In the genomic region with DNA sequence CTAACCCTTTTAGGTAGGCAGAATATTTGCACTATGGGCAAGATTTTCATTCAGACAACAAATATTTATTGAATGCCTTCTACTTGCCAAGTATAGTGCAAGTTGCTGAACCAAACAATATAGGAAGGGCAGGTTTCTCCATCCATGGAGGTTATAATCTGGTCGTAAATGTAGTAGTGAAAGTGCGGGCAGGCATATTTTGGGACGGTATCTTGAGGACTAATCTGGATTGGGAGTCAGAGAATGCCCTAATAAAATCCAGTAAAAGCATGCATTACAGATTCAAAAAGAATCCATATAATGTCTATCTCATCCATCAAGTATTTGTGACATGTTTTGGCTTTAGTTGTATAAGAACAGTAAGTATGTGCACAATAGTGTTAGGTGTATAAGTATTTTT, we compare ENCODE assay signal across 17 cellular contexts. TPM values are rescaled to one million over a fixed set of nuclear protein-coding genes. Genes with fewer than 3 reads are reported as not detected.
DNase-seq lines count a peak whose midpoint lies in the region; ATAC-seq and TF ChIP-seq lines count a peak whose summit lies in the region.
"Had no signal": no experiment of that assay in that cellular context is flagged by ENCODE, and none has a peak within 500 bp of the region (broad histone marks: within the 10 kb centered on the region; RNA-seq: fewer than 3 reads in every experiment).

No MANE protein-coding gene starts in this region.

- CTCF ChIA-PET in CD4-positive, alpha-beta T cell (lab: Charles Lee) = interaction anchor here (0.8 to 5.7 kb wide), 5 partner anchors 9 to 43 kb away, joined by 3 to 66 read pairs (median 6); partner anchors contain the start of gene ANKRD12

- H3K9me3 Mint-ChIP-seq in CD4-positive, alpha-beta T cell = no peaks in the 10 kb centered on the region
- no peaks in the 10 kb centered on the region for H3K9me3 Mint-ChIP-seq in activated naive CD8-positive, alpha-beta T cell treated with anti-CD3 and anti-CD28 coated beads for 36 hours
- no peaks in the 10 kb centered on the region for H3K9me3 Mint-ChIP-seq in nephron progenitor cell

- DNase-seq in CD4-positive, alpha-beta T cell = no peak
- DNase-seq in EH (ENCODE audit: low read depth) (peak; percentile 63), nephron progenitor cell (no peak), UCSD-AML1 (lab: John Stamatoyannopoulos, UW; ENCODE audit: unreplicated experiment) (no peak), left colon (no peak), NCI-H1417 treated with DMSO at 0.1 percent for 48 hours (lab: John Stamatoyannopoulos, UW) (no peak)
- DNase-seq in activated naive CD8-positive, alpha-beta T cell treated with anti-CD3 and anti-CD28 coated beads for 36 hours = no peak
- DNase-seq: activated effector memory CD4-positive, alpha-beta T cell treated with Interleukin-2 at 50 U/mL for 16 hours; AML-193; body of pancreas; DMS 273 treated with DMSO at 0.1 percent for 48 hours; KBM-7; left ventricle myocardium inferior; NCI-H1048; NCI-H69; PC-9; stimulated activated CD4-positive, alpha-beta T cell treated with anti-CD3 and anti-CD28 coated beads, Interleukin-4, amount 100 ng/mL, for 1 hour had no signal

- ATAC-seq in CD4-positive, alpha-beta T cell (ENCODE audit: poor library complexity) = no peak
- ATAC-seq in left colon = no peak
- ATAC-seq: body of pancreas had no signal

- H3K4me1 Mint-ChIP-seq in CD4-positive, alpha-beta T cell (ENCODE audit: low read depth) = peaks cover 60% of the 10 kb centered on the region
- peaks cover 41% of the 10 kb centered on the region for H3K4me1 Mint-ChIP-seq in activated naive CD8-positive, alpha-beta T cell treated with anti-CD3 and anti-CD28 coated beads for 36 hours
- H3K4me1 Mint-ChIP-seq in nephron progenitor cell = peaks cover 42% of the 10 kb centered on the region

- H3K27ac Mint-ChIP-seq in CD4-positive, alpha-beta T cell = peak overlapping the region; percentile 55
- H3K27ac Mint-ChIP-seq in activated naive CD8-positive, alpha-beta T cell treated with anti-CD3 and anti-CD28 coated beads for 36 hours = peak overlapping the region; percentile 65
- H3K27ac Mint-ChIP-seq in nephron progenitor cell = no peak overlapping the region

- intact Hi-C loops in CD4-positive, alpha-beta T cell (cut with DNase I, micrococcal nuclease) = loop anchor here (2.0 to 10.0 kb wide), 4 partner anchors 234 to 814 kb away; partner anchors contain the start of genes TWSG1 (in 2 of the 2), VAPA (in 2 of the 2) and RALBP1 (in 1 of the 2)
- intact Hi-C loops in left colon (cut with DNase I, micrococcal nuclease) = loop anchor here in 1 of 2 donors (5.0 kb wide), 1 partner anchor 37 kb away; the partner anchor contains the start of gene ANKRD12

- no peaks in the 10 kb centered on the region for H3K27me3 ChIP-seq in CD4-positive, alpha-beta T cell (ENCODE audit: control insufficient read depth, insufficient read depth, low read length)
- H3K27me3 ChIP-seq: body of pancreas had no signal

- no peak for TF ChIP-seq CTCF in CD4-positive, alpha-beta T cell (IDR thresholded peaks at IDR 0.05)
- TF ChIP-seq CTCF in nephron progenitor cell (IDR thresholded peaks at IDR 0.05) = no peak

- H3K9me3 ChIP-seq in CD4-positive, alpha-beta T cell (ENCODE audit: control insufficient read depth, low read length) = no peaks in the 10 kb centered on the region
- H3K9me3 ChIP-seq: body of pancreas, left ventricle myocardium inferior had no signal

- H3K4me3 Mint-ChIP-seq in CD4-positive, alpha-beta T cell = peak overlapping the region; percentile 65
- H3K4me3 Mint-ChIP-seq in activated naive CD8-positive, alpha-beta T cell treated with anti-CD3 and anti-CD28 coated beads for 36 hours = peak overlapping the region; percentile 46
- H3K4me3 Mint-ChIP-seq in nephron progenitor cell = peak overlapping the region; percentile 31

- no peak overlapping the region for H3K27ac ChIP-seq in CD4-positive, alpha-beta T cell (ENCODE audit: low read depth, low read length)

- H3K36me3 Mint-ChIP-seq in CD4-positive, alpha-beta T cell (ENCODE audit: low read depth) = peaks cover 28% of the 10 kb centered on the region
- H3K36me3 Mint-ChIP-seq in activated naive CD8-positive, alpha-beta T cell treated with anti-CD3 and anti-CD28 coated beads for 36 hours = peaks cover 39% of the 10 kb centered on the region
- no peaks in the 10 kb centered on the region for H3K36me3 Mint-ChIP-seq in nephron progenitor cell (ENCODE audit: low read depth)

- POLR2A ChIA-PET in CD4-positive, alpha-beta T cell (lab: Charles Lee) = interaction anchor here (1.1 to 35.5 kb wide), 5 partner anchors 10 to 34 kb away, joined by 3 to 914 read pairs (median 55); partner anchors contain the start of gene ANKRD12

- H3K27me3 Mint-ChIP-seq in CD4-positive, alpha-beta T cell = no peaks in the 10 kb centered on the region
- H3K27me3 Mint-ChIP-seq in activated naive CD8-positive, alpha-beta T cell treated with anti-CD3 and anti-CD28 coated beads for 36 hours = no peaks in the 10 kb centered on the region
- peaks cover 11% of the 10 kb centered on the region for H3K27me3 Mint-ChIP-seq in nephron progenitor cell (ENCODE audit: low read depth, poor library complexity)

RNA-seq across cellular contexts. Expression of gene NDUFV2, which starts 1.7 kb away (rescaled TPM):
- total RNA-seq in CD4-positive, alpha-beta T cell = 100 to 1,000 TPM; 230 to 231 TPM
- 100 to 1,000 TPM; 302 to 307 TPM for total RNA-seq in activated naive CD8-positive, alpha-beta T cell treated with anti-CD3 and anti-CD28 coated beads for 36 hours
- total RNA-seq in left colon = 100 to 1,000 TPM; 167 to 191 TPM

RNA-seq across cellular contexts. Expression of gene ANKRD12, which starts 35.8 kb away (rescaled TPM):
- 100 to 1,000 TPM; 160 to 164 TPM for total RNA-seq in CD4-positive, alpha-beta T cell
- 10 to 100 TPM; 33.1 to 33.9 TPM for total RNA-seq in activated naive CD8-positive, alpha-beta T cell treated with anti-CD3 and anti-CD28 coated beads for 36 hours
- total RNA-seq in left colon = 10 to 100 TPM; 44.7 to 64.3 TPM
